Comparison of ENCODE assay signal across 2 cellular contexts in the genomic region with DNA sequence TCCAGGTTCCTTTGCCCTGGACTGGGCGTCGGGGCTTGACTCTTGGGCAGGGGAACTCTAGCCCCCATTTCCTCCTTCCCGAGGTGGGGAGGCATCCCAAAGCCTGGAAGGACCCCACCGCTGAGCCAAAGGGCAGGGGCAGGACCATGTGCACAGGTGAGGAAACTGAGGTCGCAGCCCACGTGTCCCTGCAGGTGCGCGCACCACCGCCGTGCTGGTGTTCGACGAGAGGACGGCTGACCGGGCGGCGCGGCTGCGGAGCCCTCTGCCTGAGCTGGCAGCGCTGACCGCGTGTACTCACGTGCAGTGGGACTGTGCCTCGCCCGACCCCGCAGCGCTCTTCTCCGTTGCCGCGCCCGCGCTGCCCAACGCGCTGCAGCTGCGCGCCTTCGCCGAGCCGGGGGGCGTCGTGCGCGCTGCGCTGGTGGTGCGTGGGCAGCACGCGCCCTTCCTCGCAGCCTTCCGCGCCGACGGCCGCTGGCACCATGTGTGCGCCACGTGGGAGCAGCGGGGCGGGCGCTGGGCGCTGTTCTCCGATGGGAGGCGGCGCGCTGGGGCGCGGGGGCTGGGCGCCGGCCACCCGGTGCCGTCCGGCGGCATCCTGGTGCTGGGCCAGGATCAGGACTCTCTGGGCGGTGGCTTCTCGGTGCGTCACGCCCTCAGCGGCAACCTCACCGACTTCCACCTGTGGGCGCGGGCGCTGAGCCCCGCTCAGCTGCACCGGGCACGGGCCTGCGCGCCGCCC.
TF ChIP-seq lines count a peak whose summit lies in the region.

No MANE protein-coding gene starts in this region.

TF ChIP-seq in A549, 52 proteins besides CTCF, POLR2A, EP300 and RAD21:
- TF ChIP-seq, protein P1, sequence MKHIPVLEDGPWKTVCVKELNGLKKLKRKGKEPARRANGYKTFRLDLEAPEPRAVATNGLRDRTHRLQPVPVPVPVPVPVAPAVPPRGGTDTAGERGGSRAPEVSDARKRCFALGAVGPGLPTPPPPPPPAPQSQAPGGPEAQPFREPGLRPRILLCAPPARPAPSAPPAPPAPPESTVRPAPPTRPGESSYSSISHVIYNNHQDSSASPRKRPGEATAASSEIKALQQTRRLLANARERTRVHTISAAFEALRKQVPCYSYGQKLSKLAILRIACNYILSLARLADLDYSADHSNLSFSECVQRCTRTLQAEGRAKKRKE (CRISPR knock-in tag; IDR thresholded peaks at IDR 0.05; ENCODE audit: low read depth) = no peak
- TF ChIP-seq HOXB13 (CRISPR knock-in tag; IDR thresholded peaks at IDR 0.05; ENCODE audit: low read depth) = 0 out of 2 replicates have a peak, but pooled peaks have one; percentile 26
- TF ChIP-seq, protein P2, sequence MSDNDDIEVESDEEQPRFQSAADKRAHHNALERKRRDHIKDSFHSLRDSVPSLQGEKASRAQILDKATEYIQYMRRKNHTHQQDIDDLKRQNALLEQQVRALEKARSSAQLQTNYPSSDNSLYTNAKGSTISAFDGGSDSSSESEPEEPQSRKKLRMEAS (IDR thresholded peaks at IDR 0.05) = peak; percentile 76
- TF ChIP-seq NPAS2 (CRISPR knock-in tag; IDR thresholded peaks at IDR 0.05; ENCODE audit: borderline replicate concordance) = peak; percentile 49; the same call in 1 of the 2 replicates
TF ChIP-seq in A549: peak in this region for 3.

TF ChIP-seq in endothelial cell of umbilical vein, 7 proteins besides CTCF, POLR2A, EP300 and RAD21:
- TF ChIP-seq MYC (IDR thresholded peaks at IDR 0.05; ENCODE audit: low read depth, low read length) = no peak
- no peak for TF ChIP-seq FOS (IDR thresholded peaks at IDR 0.05; ENCODE audit: borderline replicate concordance, insufficient read depth, low read length)
- TF ChIP-seq GATA2 (IDR thresholded peaks at IDR 0.05; ENCODE audit: insufficient read depth, insufficient read length, low read depth, low read length) = no peak
- TF ChIP-seq POLR2AphosphoS5 (IDR thresholded peaks at IDR 0.05; ENCODE audit: insufficient read depth, low read depth, low read length) = no peak
- TF ChIP-seq EZH2 (IDR thresholded peaks at IDR 0.05; ENCODE audit: borderline replicate concordance, low read depth, low read length, severe bottlenecking) = peak; percentile 49
